Comparison of ENCODE assay signal across 14 cellular contexts in the genomic region with DNA sequence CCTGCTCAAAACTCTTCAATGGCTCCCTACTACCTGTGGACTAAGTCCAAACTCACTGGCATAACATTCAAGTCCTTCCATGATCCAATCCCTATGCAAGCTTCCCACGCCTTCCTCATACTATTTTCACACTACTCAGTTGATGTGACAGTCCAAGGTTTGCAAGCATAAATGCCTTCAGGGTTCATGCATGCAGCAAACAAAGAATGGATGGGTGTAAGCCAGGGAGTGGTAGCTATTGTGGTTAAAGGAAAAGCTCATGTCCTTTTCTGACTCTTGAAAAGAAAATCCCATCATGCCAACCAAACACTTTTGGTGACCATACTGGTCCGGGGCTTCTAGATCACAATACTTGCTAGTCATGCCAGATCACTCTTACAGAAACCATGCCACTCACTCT.
A peak's percentile ranks its signal among the peaks of the same experiment; 100 is the strongest.
DNase-seq lines count a peak whose midpoint lies in the region; ATAC-seq, FAIRE-seq and TF ChIP-seq lines count a peak whose summit lies in the region.
"Had no signal": no experiment of that assay in that cellular context is flagged by ENCODE, and none has a peak within 500 bp of the region (broad histone marks: within the 10 kb centered on the region; RNA-seq: fewer than 3 reads in every experiment).

No MANE protein-coding gene starts in this region.

- no peaks in the 10 kb centered on the region for H3K9me3 Mint-ChIP-seq in stimulated activated memory B cell treated with anti-CD40 and anti-IgM and Interleukin-4, amounts not matched to agents 10 μg/mL and 1 μg/mL and 100 μg/mL, for 72 hours
- no peaks in the 10 kb centered on the region for H3K9me3 Mint-ChIP-seq in activated T-helper 17 cell treated with anti-CD3 and anti-CD28 coated beads, Interleukin-2, amount 50 U/mL, for 72 hours
- H3K9me3 Mint-ChIP-seq: CD4-positive, alpha-beta memory T cell had no signal

- peaks cover 35% of the 10 kb centered on the region for H3K36me3 Mint-ChIP-seq in stimulated activated memory B cell treated with anti-CD40 and anti-IgM and Interleukin-4, amounts not matched to agents 10 μg/mL and 1 μg/mL and 100 μg/mL, for 72 hours
- H3K36me3 Mint-ChIP-seq in activated T-helper 17 cell treated with anti-CD3 and anti-CD28 coated beads, Interleukin-2, amount 50 U/mL, for 72 hours (ENCODE audit: low read depth), result peaks cover 57% of the 10 kb centered on the region

- H3K27me3 ChIP-seq in SJCRH30, result no peaks in the 10 kb centered on the region

- TF ChIP-seq POLR2A in H54 (IDR thresholded peaks at IDR 0.05; ENCODE audit: low read depth, low read length), result no peak

- no peak overlapping the region for H3K4me3 Mint-ChIP-seq in stimulated activated memory B cell treated with anti-CD40 and anti-IgM and Interleukin-4, amounts not matched to agents 10 μg/mL and 1 μg/mL and 100 μg/mL, for 72 hours
- H3K4me3 Mint-ChIP-seq in activated T-helper 17 cell treated with anti-CD3 and anti-CD28 coated beads, Interleukin-2, amount 50 U/mL, for 72 hours, result no peak overlapping the region
- H3K4me3 Mint-ChIP-seq: CD4-positive, alpha-beta memory T cell had no signal

- no peaks in the 10 kb centered on the region for H3K4me1 ChIP-seq in SJCRH30

- no peaks in the 10 kb centered on the region for H3K9me3 ChIP-seq in SJCRH30 (replicated peaks)

- H3K27me3 Mint-ChIP-seq in stimulated activated memory B cell treated with anti-CD40 and anti-IgM and Interleukin-4, amounts not matched to agents 10 μg/mL and 1 μg/mL and 100 μg/mL, for 72 hours, result no peaks in the 10 kb centered on the region
- H3K27me3 Mint-ChIP-seq in activated T-helper 17 cell treated with anti-CD3 and anti-CD28 coated beads, Interleukin-2, amount 50 U/mL, for 72 hours, result no peaks in the 10 kb centered on the region
- H3K27me3 Mint-ChIP-seq: CD4-positive, alpha-beta memory T cell had no signal

- peaks cover 46% of the 10 kb centered on the region for H3K4me1 Mint-ChIP-seq in stimulated activated memory B cell treated with anti-CD40 and anti-IgM and Interleukin-4, amounts not matched to agents 10 μg/mL and 1 μg/mL and 100 μg/mL, for 72 hours
- H3K4me1 Mint-ChIP-seq in activated T-helper 17 cell treated with anti-CD3 and anti-CD28 coated beads, Interleukin-2, amount 50 U/mL, for 72 hours, result peaks cover 26% of the 10 kb centered on the region

- H3K4me3 ChIP-seq in SJCRH30, result no peak overlapping the region

- H3K27ac Mint-ChIP-seq in stimulated activated memory B cell treated with anti-CD40 and anti-IgM and Interleukin-4, amounts not matched to agents 10 μg/mL and 1 μg/mL and 100 μg/mL, for 72 hours, result peak overlapping the region; percentile 3
- H3K27ac Mint-ChIP-seq in activated T-helper 17 cell treated with anti-CD3 and anti-CD28 coated beads, Interleukin-2, amount 50 U/mL, for 72 hours, result no peak overlapping the region

- peak; percentile 20 for FAIRE-seq in H54 (lab: Jason Lieb, UNC)

- intact Hi-C loops in left colon (cut with DNase I, micrococcal nuclease), result loop anchor here in 1 of 2 donors (10.0 kb wide), 1 partner anchor 66 kb away; a partner anchor contains a TSS

- H3K36me3 ChIP-seq in SJCRH30, result no peaks in the 10 kb centered on the region; the same call in 1 of the 2 replicates

- no peak overlapping the region for H3K27ac ChIP-seq in SJCRH30
- H3K27ac ChIP-seq: KMS-11 had no signal

- peak; percentile 81 for ATAC-seq in left colon
- ATAC-seq in stimulated activated memory B cell treated with anti-CD40 and anti-IgM and Interleukin-4, amounts not matched to agents 10 μg/mL and 1 μg/mL and 100 μg/mL, for 72 hours, result no peak
- ATAC-seq in activated T-helper 17 cell treated with anti-CD3 and anti-CD28 coated beads, Interleukin-2, amount 50 U/mL, for 72 hours (replicated peaks), result no peak
- ATAC-seq: HCT116 had no signal

- DNase-seq in H54 (ENCODE audit: insufficient read length, low spot score) (no peak), M059J (ENCODE audit: low read depth) (peak; percentile 6), left colon (no peak), NCI-H774 (lab: John Stamatoyannopoulos, UW) (no peak), SJCRH30 (no peak)
- DNase-seq: CD4-positive, alpha-beta memory T cell; MM.1S; NCI-H1092 treated with DMSO at 0.1 percent for 48 hours; NCI-H2227 treated with DMSO at 0.1 percent for 48 hours; NCI-H524 treated with DMSO at 0.1 percent for 48 hours had no signal
